8 cellular contexts compared by ENCODE assay signal in genomic region chr21:34639882-34640788, GRCh38. TPM values are rescaled to one million over a fixed set of nuclear protein-coding genes. Genes with fewer than 3 reads are reported as not detected.
DNase-seq lines count a peak whose midpoint lies in the region; ATAC-seq, FAIRE-seq and TF ChIP-seq lines count a peak whose summit lies in the region.

No MANE protein-coding gene starts in this region.

- no peak overlapping the region for H3K4ac ChIP-seq in mesendoderm (ENCODE audit: low read depth, low read length)

- H2BK5ac ChIP-seq in mesendoderm (ENCODE audit: low read length) = no peak overlapping the region

- no peaks in the 10 kb centered on the region for H3K27me3 Mint-ChIP-seq in activated CD8-positive, alpha-beta T cell treated with anti-CD3 and anti-CD28 coated beads for 36 hours
- H3K27me3 Mint-ChIP-seq in nephron progenitor cell (ENCODE audit: low read depth, poor library complexity) = peaks cover 17% of the 10 kb centered on the region

- peak overlapping the region; percentile 49 for H3K27ac Mint-ChIP-seq in activated CD8-positive, alpha-beta T cell treated with anti-CD3 and anti-CD28 coated beads for 36 hours
- no peak overlapping the region for H3K27ac Mint-ChIP-seq in nephron progenitor cell

- H3K4me3 ChIP-seq in mesendoderm (ENCODE audit: low read length) (no peak overlapping the region), dorsolateral prefrontal cortex (no peak overlapping the region)

- no peak overlapping the region for H2BK120ac ChIP-seq in mesendoderm (ENCODE audit: low read depth, low read length)

- TF ChIP-seq CTCF in activated CD8-positive, alpha-beta T cell treated with anti-CD3 and anti-CD28 coated beads for 36 hours (IDR thresholded peaks at IDR 0.05) = no peak
- no peak for TF ChIP-seq CTCF in nephron progenitor cell (IDR thresholded peaks at IDR 0.05)
- no peak for TF ChIP-seq CTCF in dorsolateral prefrontal cortex (IDR thresholded peaks at IDR 0.05 in 54 of 56, conservative IDR thresholded peaks at IDR 0.05 in 2 of 56; ENCODE audit: low read depth in 1 of 56, partially characterized antibody in 56 of 56)

- H2BK15ac ChIP-seq in mesendoderm (replicated peaks; ENCODE audit: low read depth) = no peak overlapping the region

- no CpG with 5 or more reads among the region's 9 CpGs for WGBS in mesendoderm (ENCODE audit: extremely low coverage, insufficient coverage, low lambda C conversion rate)

- H3K36me3 Mint-ChIP-seq in activated CD8-positive, alpha-beta T cell treated with anti-CD3 and anti-CD28 coated beads for 36 hours (ENCODE audit: low read depth) = no peaks in the 10 kb centered on the region
- H3K36me3 Mint-ChIP-seq in nephron progenitor cell (ENCODE audit: low read depth) = no peaks in the 10 kb centered on the region

- TF ChIP-seq POLR2A in GM12891 (IDR thresholded peaks at IDR 0.05; ENCODE audit: low read depth, low read length) = no peak

- H3K9ac ChIP-seq in mesendoderm (ENCODE audit: low read length) = no peak overlapping the region

- H3K27ac ChIP-seq in mesendoderm (ENCODE audit: low read depth, low read length) (no peak overlapping the region), dorsolateral prefrontal cortex (no peak overlapping the region)

- no peaks in the 10 kb centered on the region for H3K79me2 ChIP-seq in mesendoderm (ENCODE audit: control insufficient read depth, insufficient read depth, low read length)

- peak; percentile 85 for FAIRE-seq in GM12891 (lab: Jason Lieb, UNC)

- no peak overlapping the region for H2AK5ac ChIP-seq in mesendoderm (ENCODE audit: low read length)

- H3K4me2 ChIP-seq in mesendoderm (ENCODE audit: low read length) = no peak overlapping the region

- H4K8ac ChIP-seq in mesendoderm (ENCODE audit: low read depth, low read length) = no peak overlapping the region

- no peak overlapping the region for H4K5ac ChIP-seq in mesendoderm (ENCODE audit: low read length)

- H3K27me3 ChIP-seq in mesendoderm (ENCODE audit: insufficient read depth, low read length, poor library complexity) (no peaks in the 10 kb centered on the region), dorsolateral prefrontal cortex (peaks cover 0 to 17% (median 0%) of the 10 kb centered on the region in 45 donors)

- H3K23ac ChIP-seq in mesendoderm (ENCODE audit: low read length) = no peak overlapping the region

- POLR2A ChIA-PET in activated CD8-positive, alpha-beta T cell treated with anti-CD3 and anti-CD28 coated beads for 36 hours (lab: Charles Lee) = no interaction called here

- peaks cover 17% of the 10 kb centered on the region for H3K4me1 Mint-ChIP-seq in activated CD8-positive, alpha-beta T cell treated with anti-CD3 and anti-CD28 coated beads for 36 hours (ENCODE audit: low read depth)
- H3K4me1 Mint-ChIP-seq in nephron progenitor cell = peaks cover 2% of the 10 kb centered on the region

- peak overlapping the region; percentile 25 for H3K4me3 Mint-ChIP-seq in activated CD8-positive, alpha-beta T cell treated with anti-CD3 and anti-CD28 coated beads for 36 hours
- H3K4me3 Mint-ChIP-seq in nephron progenitor cell = no peak overlapping the region

- no peak overlapping the region for H3K18ac ChIP-seq in mesendoderm (ENCODE audit: low read length)

- no peak overlapping the region for H3K56ac ChIP-seq in mesendoderm (ENCODE audit: low read length)

- peak; percentile 25 for DNase-seq in GM12891 (ENCODE audit: insufficient read length, low spot score)
- DNase-seq in activated CD8-positive, alpha-beta T cell treated with anti-CD3 and anti-CD28 coated beads for 36 hours = peak; percentile 65
- peak; percentile 50 for DNase-seq in mesendoderm
- no peak for DNase-seq in nephron progenitor cell
- no peak for DNase-seq in SKM-1 treated with dmso at 0.1 percent for 144 hours (lab: John Stamatoyannopoulos, UW; ENCODE audit: unreplicated experiment)
- DNase-seq in dorsolateral prefrontal cortex = no peak

- peak; percentile 42 for ATAC-seq in HG02678 (IDR thresholded peaks at IDR 0.05; ENCODE audit: unreplicated experiment)
- ATAC-seq in activated CD8-positive, alpha-beta T cell treated with anti-CD3 and anti-CD28 coated beads for 36 hours = peak; percentile 76
- ATAC-seq in HG03108 (IDR thresholded peaks at IDR 0.05; ENCODE audit: unreplicated experiment) = no peak

- no peaks in the 10 kb centered on the region for H3K9me3 Mint-ChIP-seq in activated CD8-positive, alpha-beta T cell treated with anti-CD3 and anti-CD28 coated beads for 36 hours
- peaks cover 3% of the 10 kb centered on the region for H3K9me3 Mint-ChIP-seq in nephron progenitor cell

- no peaks in the 10 kb centered on the region for H3K36me3 ChIP-seq in mesendoderm (ENCODE audit: control insufficient read depth, insufficient read depth, low read length)

- intact Hi-C loops in activated CD8-positive, alpha-beta T cell treated with anti-CD3 and anti-CD28 coated beads for 36 hours (cut with micrococcal nuclease) = no loop called here
- intact Hi-C loops in dorsolateral prefrontal cortex (cut with DNase I) = no loop called here

- H3K79me1 ChIP-seq in mesendoderm (ENCODE audit: low read length) = no peaks in the 10 kb centered on the region

- CTCF ChIA-PET in activated CD8-positive, alpha-beta T cell treated with anti-CD3 and anti-CD28 coated beads for 36 hours (lab: Charles Lee) = interaction anchor here (1.4 to 3.4 kb wide), 3 partner anchors 9 to 28 kb away, joined by 3 to 12 read pairs (median 4); no protein-coding TSS in a partner anchor

- H3K4me1 ChIP-seq in mesendoderm (ENCODE audit: control insufficient read depth, low read depth, low read length) = no peaks in the 10 kb centered on the region

TF ChIP-seq in GM12891, 5 proteins besides CTCF, POLR2A, EP300 and RAD21:
- TF ChIP-seq TAF1 (IDR thresholded peaks at IDR 0.05; ENCODE audit: low read depth, low read length) (0 out of 2 replicates have a peak, but pooled peaks have one; percentile 28), PAX5 (IDR thresholded peaks at IDR 0.05; ENCODE audit: insufficient read depth, low read length, severe bottlenecking) (no peak)

RNA-seq across cellular contexts. Expression of gene RCAN1, which starts 25.2 kb away (rescaled TPM):
- polyA plus RNA-seq in GM12891 (2012; ENCODE audit: low read depth, missing spikeins) = 4.3 TPM
- 1 to 10 TPM; 6.1 to 7.8 TPM for total RNA-seq in activated CD8-positive, alpha-beta T cell treated with anti-CD3 and anti-CD28 coated beads for 36 hours
- 4.2 TPM for polyA plus RNA-seq in mesendoderm (2013, experiment 1 of 2)
- 3.9 TPM for polyA plus RNA-seq in mesendoderm (2013, experiment 2 of 2)
- total RNA-seq in dorsolateral prefrontal cortex = 10 to 100 TPM; 37.2 to 79.7 (median 53.2) TPM

RNA-seq across cellular contexts. Expression of gene CLIC6, which starts 28.7 kb away (rescaled TPM):
- polyA plus RNA-seq in GM12891 (2012; ENCODE audit: low read depth, missing spikeins) = 18.6 TPM
- total RNA-seq in activated CD8-positive, alpha-beta T cell treated with anti-CD3 and anti-CD28 coated beads for 36 hours = under 1 TPM; 0.54 to 0.58 TPM
- 0.32 TPM for polyA plus RNA-seq in mesendoderm (2013, experiment 1 of 2)
- polyA plus RNA-seq in mesendoderm (2013, experiment 2 of 2) = 0.29 TPM
- 1 to 10 TPM in 2 of 120 experiments, under 1 TPM in 64, not detected in 54; 0.10 to 3.1 (median 0.29) TPM for total RNA-seq in dorsolateral prefrontal cortex

Comparison
In these comparisons a context has a peak if more than half of its experiments do, and no peak if none do; other contexts are left out.
1. DNase-seq: peak in GM12891 (single experiment), activated CD8-positive, alpha-beta T cell treated with anti-CD3 and anti-CD28 coated beads for 36 hours (single experiment) and mesendoderm (single experiment); none in nephron progenitor cell (single experiment), SKM-1 treated with dmso at 0.1 percent for 144 hours (single experiment) and dorsolateral prefrontal cortex (0 of 10).
2. RNA of gene RCAN1, which starts 25.2 kb away (total RNA-seq): 37.2 to 79.7 TPM in dorsolateral prefrontal cortex; 6.1 to 7.8 TPM in activated CD8-positive, alpha-beta T cell treated with anti-CD3 and anti-CD28 coated beads for 36 hours; every median in the first group is over 4 times any median in the second.